In genomic region chr15:47504624-47505256, GRCh38 we compare ENCODE assay signal across 16 cellular contexts.
DNase-seq lines count a peak whose midpoint lies in the region; ATAC-seq lines count a peak whose summit lies in the region.
"Had no signal": no experiment of that assay in that cellular context is flagged by ENCODE, and none has a peak within 500 bp of the region (broad histone marks: within the 10 kb centered on the region; RNA-seq: fewer than 3 reads in every experiment).

No MANE protein-coding gene starts in this region.

- DNase-seq in NOMO-1 treated with DMSO at 0.1 percent for 48 hours (lab: John Stamatoyannopoulos, UW; ENCODE audit: unreplicated experiment), result peak; percentile 82
- DNase-seq in islet precursor cell, result peak; percentile 85
- DNase-seq in sciatic nerve (ENCODE audit: low spot score), result no peak
- no peak for DNase-seq in NCI-H187 treated with DMSO at 0.1 percent for 48 hours (lab: John Stamatoyannopoulos, UW)
- no peak for DNase-seq in NCI-H526 (lab: John Stamatoyannopoulos, UW)
- DNase-seq: activated CD4-positive, alpha-beta memory T cell treated with anti-CD3 and anti-CD28 coated beads for 36 hours; activated T-cell treated with anti-CD3 and anti-CD28 coated beads, Interleukin-2, amount 50 U/mL, for 72 hours; DND-41; effector CD4-positive, alpha-beta T cell; HCEC 1CT; kidney glomerular epithelial cell; NCI-H1105 treated with DMSO at 0.1 percent for 48 hours; psoas muscle had no signal

- peak; percentile 75 for ATAC-seq in GM21423 (IDR thresholded peaks at IDR 0.05; ENCODE audit: unreplicated experiment)
- peak; percentile 67 for ATAC-seq in sciatic nerve
- no peak for ATAC-seq in GM21528 (IDR thresholded peaks at IDR 0.05; ENCODE audit: low FRiP score, unreplicated experiment)
- ATAC-seq: activated T-cell treated with anti-CD3 and anti-CD28 coated beads, Interleukin-2, amount 50 U/mL, for 72 hours; K562; psoas muscle had no signal

- intact Hi-C loops in sciatic nerve (cut with DNase I), result no loop called here

Comparison
In these comparisons a context has a peak if more than half of its experiments do, and no peak if none do; other contexts are left out.
1. DNase-seq: peak in NOMO-1 treated with DMSO at 0.1 percent for 48 hours (single experiment) and islet precursor cell (single experiment); none in sciatic nerve (single experiment), NCI-H187 treated with DMSO at 0.1 percent for 48 hours (single experiment) and NCI-H526 (0 of 2).